In the genomic region with DNA sequence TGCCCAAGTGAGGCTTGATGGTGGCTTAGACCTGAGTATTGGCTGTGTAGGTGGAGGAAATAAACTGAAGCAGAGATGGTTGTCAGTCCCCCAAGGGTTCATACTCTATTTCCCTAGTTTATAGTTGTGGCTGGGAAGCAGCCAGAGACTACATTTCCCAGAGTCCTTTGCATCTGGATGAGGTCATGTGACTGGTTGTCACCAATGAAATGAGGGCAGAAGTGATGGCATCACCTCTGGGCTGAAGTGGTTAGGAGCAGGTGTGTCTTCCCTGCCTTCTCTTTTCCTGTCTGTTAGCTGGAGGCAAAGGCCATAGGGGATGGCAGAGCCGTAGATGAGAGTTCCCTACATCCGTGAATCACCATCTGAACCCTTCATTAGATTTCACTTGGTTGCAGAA, we compare ENCODE assay signal across 17 cellular contexts. TPM values are rescaled to one million over a fixed set of nuclear protein-coding genes. Genes with fewer than 3 reads are reported as not detected.
DNase-seq lines count a peak whose midpoint lies in the region; ATAC-seq lines count a peak whose summit lies in the region.
"Had no signal": no experiment of that assay in that cellular context is flagged by ENCODE, and none has a peak within 500 bp of the region (broad histone marks: within the 10 kb centered on the region; RNA-seq: fewer than 3 reads in every experiment).

No MANE protein-coding gene starts in this region.

- no CpG with 5 or more reads among the region's 2 CpGs for WGBS in mesendoderm (ENCODE audit: extremely low coverage, insufficient coverage, low lambda C conversion rate)

- H3K27me3 Mint-ChIP-seq in effector memory CD8-positive, alpha-beta T cell: peaks cover 4 to 8% of the 10 kb centered on the region in 2 donors
- H3K27me3 Mint-ChIP-seq: activated naive CD4-positive, alpha-beta T cell treated with anti-CD3 and anti-CD28 coated beads, Interleukin-2, amount 50 U/mL, for 24 hours had no signal

- no peaks in the 10 kb centered on the region for H3K36me3 ChIP-seq in mesendoderm (ENCODE audit: control insufficient read depth, insufficient read depth, low read length)
- H3K36me3 ChIP-seq: thyroid gland had no signal

- no peak overlapping the region for H3K4me3 ChIP-seq in Jurkat, Clone E6-1 (ENCODE audit: low read length)
- no peak overlapping the region for H3K4me3 ChIP-seq in mesendoderm (ENCODE audit: low read length)
- H3K4me3 ChIP-seq: thyroid gland had no signal

- no peak overlapping the region for H2BK15ac ChIP-seq in mesendoderm (replicated peaks; ENCODE audit: low read depth)

- no peaks in the 10 kb centered on the region for H3K36me3 Mint-ChIP-seq in effector memory CD8-positive, alpha-beta T cell (ENCODE audit: insufficient read depth)
- H3K36me3 Mint-ChIP-seq: activated naive CD4-positive, alpha-beta T cell treated with anti-CD3 and anti-CD28 coated beads, Interleukin-2, amount 50 U/mL, for 24 hours had no signal

- peaks cover 0 to 2% of the 10 kb centered on the region in 2 donors for H3K4me1 Mint-ChIP-seq in effector memory CD8-positive, alpha-beta T cell (ENCODE audit: low read depth in 2 of 2)
- H3K4me1 Mint-ChIP-seq: activated naive CD4-positive, alpha-beta T cell treated with anti-CD3 and anti-CD28 coated beads, Interleukin-2, amount 50 U/mL, for 24 hours; naive B cell had no signal

- no peak overlapping the region for H3K18ac ChIP-seq in mesendoderm (ENCODE audit: low read length)

- H2BK120ac ChIP-seq in mesendoderm (ENCODE audit: low read depth, low read length): no peak overlapping the region

- no peaks in the 10 kb centered on the region for H3K79me2 ChIP-seq in mesendoderm (ENCODE audit: control insufficient read depth, insufficient read depth, low read length)

- no peak overlapping the region for H3K4me2 ChIP-seq in mesendoderm (ENCODE audit: low read length)

- no peak overlapping the region for H2BK5ac ChIP-seq in mesendoderm (ENCODE audit: low read length)

- H3K9me3 Mint-ChIP-seq in effector memory CD8-positive, alpha-beta T cell: peaks cover 5 to 9% of the 10 kb centered on the region in 2 donors

- no peak overlapping the region for H3K27ac Mint-ChIP-seq in effector memory CD8-positive, alpha-beta T cell
- H3K27ac Mint-ChIP-seq: activated naive CD4-positive, alpha-beta T cell treated with anti-CD3 and anti-CD28 coated beads, Interleukin-2, amount 50 U/mL, for 24 hours had no signal

- H3K27me3 ChIP-seq in mesendoderm (ENCODE audit: insufficient read depth, low read length, poor library complexity): no peaks in the 10 kb centered on the region
- H3K27me3 ChIP-seq: thyroid gland had no signal

- H3K4me3 Mint-ChIP-seq in effector memory CD8-positive, alpha-beta T cell: no peak overlapping the region
- H3K4me3 Mint-ChIP-seq: activated naive CD4-positive, alpha-beta T cell treated with anti-CD3 and anti-CD28 coated beads, Interleukin-2, amount 50 U/mL, for 24 hours; naive B cell had no signal

- H2AK5ac ChIP-seq in mesendoderm (ENCODE audit: low read length): no peak overlapping the region

- DNase-seq in NCI-H1417 (lab: John Stamatoyannopoulos, UW): peak in 2 of 3 experiments; percentile 33 to 35
- no peak for DNase-seq in NCI-H1417 treated with DMSO at 0.1 percent for 48 hours (lab: John Stamatoyannopoulos, UW)
- peak; percentile 23 for DNase-seq in Jurkat, Clone E6-1 (ENCODE audit: low read depth, low spot score)
- peak; percentile 56 to 59 for DNase-seq in SHP77 (lab: John Stamatoyannopoulos, UW)
- peak; percentile 68 for DNase-seq in mesendoderm
- DNase-seq in ecto neural progenitor cell (ENCODE audit: low spot score): no peak
- no peak for DNase-seq in effector memory CD8-positive, alpha-beta T cell
- no peak for DNase-seq in NCI-H2081 treated with DMSO at 0.1 percent for 48 hours (lab: John Stamatoyannopoulos, UW)
- DNase-seq: head of caudate nucleus, KG1, left cardiac atrium, naive B cell, SIG-M5, thyroid gland had no signal

- no peak overlapping the region for H3K56ac ChIP-seq in mesendoderm (ENCODE audit: low read length)

- no peak overlapping the region for H3K9ac ChIP-seq in mesendoderm (ENCODE audit: low read length)

- no peak overlapping the region for H3K23ac ChIP-seq in mesendoderm (ENCODE audit: low read length)

- H3K4ac ChIP-seq in mesendoderm (ENCODE audit: low read depth, low read length): no peak overlapping the region

- H3K4me1 ChIP-seq in mesendoderm (ENCODE audit: control insufficient read depth, low read depth, low read length): no peaks in the 10 kb centered on the region
- H3K4me1 ChIP-seq: Caco-2, thyroid gland had no signal

- ATAC-seq in effector memory CD8-positive, alpha-beta T cell (replicated peaks): no peak
- ATAC-seq: left cardiac atrium had no signal

- H3K27ac ChIP-seq in mesendoderm (ENCODE audit: low read depth, low read length): no peak overlapping the region
- H3K27ac ChIP-seq: thyroid gland, VCaP had no signal

- no peak overlapping the region for H4K5ac ChIP-seq in mesendoderm (ENCODE audit: low read length)

- no peaks in the 10 kb centered on the region for H3K79me1 ChIP-seq in mesendoderm (ENCODE audit: low read length)

- no peak overlapping the region for H4K8ac ChIP-seq in mesendoderm (ENCODE audit: low read depth, low read length)

RNA-seq across cellular contexts. Expression of a gene that starts 16.3 kb away (rescaled TPM):
- polyA plus RNA-seq in Jurkat, Clone E6-1 (2012; ENCODE audit: insufficient read depth, insufficient read length): not detected
- 0.48 TPM for polyA plus RNA-seq in mesendoderm (2013, experiment 1 of 2)
- 0.46 TPM for polyA plus RNA-seq in mesendoderm (2013, experiment 2 of 2)

Comparison
In these comparisons a context has a peak if more than half of its experiments do, and no peak if none do; other contexts are left out.
1. DNase-seq: peak in NCI-H1417 (2 of 3), Jurkat, Clone E6-1 (single experiment), SHP77 (2 of 2) and mesendoderm (single experiment); none in NCI-H1417 treated with DMSO at 0.1 percent for 48 hours (single experiment), ecto neural progenitor cell (single experiment), effector memory CD8-positive, alpha-beta T cell (0 of 3) and NCI-H2081 treated with DMSO at 0.1 percent for 48 hours (single experiment).